In the genomic region with DNA sequence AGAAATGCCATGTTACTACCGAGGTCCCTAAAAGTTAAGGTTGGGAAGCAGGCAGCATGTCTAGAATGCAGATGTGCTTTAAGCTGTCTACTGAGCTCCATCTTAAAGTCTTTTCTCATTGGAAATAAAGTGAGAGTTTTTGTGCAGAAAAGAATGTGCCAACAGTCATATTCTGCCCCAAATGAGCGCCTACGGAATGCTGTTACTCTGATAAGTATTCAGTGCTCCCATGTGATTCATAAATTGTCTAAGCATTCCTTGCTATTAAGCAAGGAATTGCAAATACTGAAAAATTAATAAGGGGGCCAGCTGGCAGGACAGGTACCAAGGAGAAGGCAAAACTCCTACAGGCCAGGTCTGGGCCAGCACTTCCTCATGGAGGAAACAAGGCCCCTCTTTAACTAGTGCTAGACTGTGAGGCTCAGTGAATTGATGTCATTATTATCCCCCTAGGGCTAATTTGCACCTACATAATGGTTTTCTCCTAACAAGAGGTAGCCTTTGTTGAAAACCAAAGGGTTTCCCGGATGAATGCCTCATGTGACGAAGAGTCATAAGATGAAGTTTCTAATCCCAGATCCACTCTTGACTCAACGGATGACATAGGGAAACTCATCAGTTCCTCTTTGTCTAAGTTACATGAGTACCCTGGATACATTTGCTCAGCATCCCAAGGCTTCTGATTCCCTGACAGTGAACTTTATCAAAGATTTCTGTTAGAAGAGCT, we compare ENCODE assay signal across 12 cellular contexts. TPM values are rescaled to one million over a fixed set of nuclear protein-coding genes. Genes with fewer than 3 reads are reported as not detected.
DNase-seq lines count a peak whose midpoint lies in the region; ATAC-seq and TF ChIP-seq lines count a peak whose summit lies in the region.
"Had no signal": no experiment of that assay in that cellular context is flagged by ENCODE, and none has a peak within 500 bp of the region (broad histone marks: within the 10 kb centered on the region; RNA-seq: fewer than 3 reads in every experiment).

No MANE protein-coding gene starts in this region.

- H3K27ac ChIP-seq in heart left ventricle (peak overlapping the region in 6 of 12 donors; percentile 15 to 93 (median 35)), epithelial cell of prostate (peak overlapping the region; percentile 15), muscle layer of colon (ENCODE audit: low read depth, low read length) (peak overlapping the region; percentile 87), A673 (ENCODE audit: low read depth, low read length, poor library complexity, severe bottlenecking) (no peak overlapping the region)
- H3K27ac ChIP-seq: HL-60 had no signal

- WGBS in heart left ventricle, 4 donors = 85 to 91% (median 89%) methylated on average over 6 of the region's 6 CpGs

- POLR2A ChIA-PET in A673 (lab: Charles Lee; ENCODE audit: low non-redundant PET) = no interaction called here

- H3K27me3 ChIP-seq in heart left ventricle = no peaks in the 10 kb centered on the region
- no peaks in the 10 kb centered on the region for H3K27me3 ChIP-seq in muscle layer of colon (ENCODE audit: control insufficient read depth in 1 of 2, insufficient read depth in 2 of 2, low read length in 2 of 2)
- H3K27me3 ChIP-seq in A673 (replicated peaks; ENCODE audit: insufficient read depth, low read depth, low read length, poor library complexity) = no peaks in the 10 kb centered on the region

- H3K4me3 ChIP-seq in heart left ventricle (no peak overlapping the region), muscle layer of colon (ENCODE audit: low read depth in 1 of 2, low read length in 2 of 2) (no peak overlapping the region), A673 (ENCODE audit: low read depth, low read length, poor library complexity, severe bottlenecking) (no peak overlapping the region)

- ATAC-seq in heart left ventricle = peak in 3 of 4 donors; percentile 21 to 45 (median 43)
- ATAC-seq in HG02623 (IDR thresholded peaks at IDR 0.05; ENCODE audit: unreplicated experiment) = no peak
- ATAC-seq: esophagus mucosa had no signal

- TF ChIP-seq CTCF in heart left ventricle (IDR thresholded peaks at IDR 0.05) (no peak), A673 (conservative IDR thresholded peaks at IDR 0.05; ENCODE audit: low read depth, low read length) (no peak)

- no peak overlapping the region for H3K9ac ChIP-seq in muscle layer of colon (ENCODE audit: low read length)

- no TSS peak for BruUV-seq in A673 (replicated peaks; lab: Mats Ljungman, UMichigan)

- H3K9me3 ChIP-seq in heart left ventricle = no peaks in the 10 kb centered on the region
- H3K9me3 ChIP-seq in muscle layer of colon (ENCODE audit: low read length) = no peaks in the 10 kb centered on the region
- H3K9me3 ChIP-seq in A673 (ENCODE audit: low read depth, low read length, poor library complexity, severe bottlenecking) = no peaks in the 10 kb centered on the region

- DNase-seq in heart left ventricle = no peak
- DNase-seq in cardiac septum (ENCODE audit: low spot score) = no peak
- no peak for DNase-seq in epithelial cell of prostate (ENCODE audit: low read depth, low spot score)
- DNase-seq in activated CD4-positive, CD25-positive, alpha-beta regulatory T cell (lab: John Stamatoyannopoulos, UW) = no peak
- no peak for DNase-seq in iPS-NIHi7 (ENCODE audit: extremely low spot score)
- no peak for DNase-seq in A673 (ENCODE audit: low spot score)
- DNase-seq: ACHN, NCI-H187 had no signal

- H3K4me1 ChIP-seq in heart left ventricle (peaks cover 0 to 76% (median 19%) of the 10 kb centered on the region in 12 donors), muscle layer of colon (ENCODE audit: insufficient read depth, low read length) (peaks cover 99% of the 10 kb centered on the region), A673 (ENCODE audit: insufficient read depth, low read length, poor library complexity, severe bottlenecking) (no peaks in the 10 kb centered on the region)

- H3K36me3 ChIP-seq in heart left ventricle = peaks cover 0 to 4% (median 0%) of the 10 kb centered on the region in 9 donors
- peaks cover 59% of the 10 kb centered on the region for H3K36me3 ChIP-seq in muscle layer of colon (ENCODE audit: insufficient read depth, low read length)
- no peaks in the 10 kb centered on the region for H3K36me3 ChIP-seq in A673 (ENCODE audit: insufficient read depth, low read length, poor library complexity, severe bottlenecking)

- CTCF ChIA-PET in A673 (lab: Charles Lee) = interaction anchor here (0.7 kb wide), 1 partner anchor 1395 kb away, joined by 3 read pairs; no protein-coding TSS in a partner anchor

- TF ChIP-seq POLR2A in heart left ventricle (IDR thresholded peaks at IDR 0.05) = no peak

- intact Hi-C loops in heart left ventricle (cut with DNase I) = no loop called here
- intact Hi-C loops in cardiac septum (cut with DNase I) = no loop called here
- intact Hi-C loops in A673 (cut with micrococcal nuclease; ENCODE audit: unreplicated experiment) = no loop called here

RNA-seq across cellular contexts. Expression of gene NRP2, which starts 16.4 kb away (rescaled TPM):
- 10 to 100 TPM in 4 of 9 donors, 1 to 10 TPM in 5; 3.1 to 57.5 (median 6.9) TPM for total RNA-seq in heart left ventricle
- polyA plus RNA-seq in heart left ventricle = 1 to 10 TPM; 2.0 to 3.6 TPM
- 11.7 TPM for total RNA-seq in cardiac septum
- total RNA-seq in A673 (2021) = 4.0 and 7.7 TPM in 2 replicates
